In genomic region chr2:234495076-234495800, GRCh38 we compare ENCODE assay signal across 7 cellular contexts. TPM values are rescaled to one million over a fixed set of nuclear protein-coding genes. Genes with fewer than 3 reads are reported as not detected.
DNase-seq lines count a peak whose midpoint lies in the region; ATAC-seq and TF ChIP-seq lines count a peak whose summit lies in the region.

No MANE protein-coding gene starts in this region.

- H3K9me3 Mint-ChIP-seq in GM23338: no peaks in the 10 kb centered on the region
- H3K9me3 Mint-ChIP-seq in naive thymus-derived CD8-positive, alpha-beta T cell: peaks cover 0 to 4% (median 0%) of the 10 kb centered on the region in 9 donors

- no peaks in the 10 kb centered on the region; the same call in 2 of the 3 replicates for H3K36me3 Mint-ChIP-seq in GM23338 (ENCODE audit: low read depth)
- peaks cover 22 to 43% (median 29%) of the 10 kb centered on the region in 3 donors for H3K36me3 Mint-ChIP-seq in naive thymus-derived CD8-positive, alpha-beta T cell

- peak; percentile 39 for ATAC-seq in GM23338
- no peak for ATAC-seq in naive thymus-derived CD8-positive, alpha-beta T cell
- ATAC-seq in HG03095 (IDR thresholded peaks at IDR 0.05; ENCODE audit: unreplicated experiment): no peak
- ATAC-seq in HG02885 (IDR thresholded peaks at IDR 0.05; ENCODE audit: poor library complexity, unreplicated experiment): no peak

- peaks cover 24% of the 10 kb centered on the region for H3K4me1 Mint-ChIP-seq in GM23338
- peaks cover 41 to 63% (median 55%) of the 10 kb centered on the region in 4 donors for H3K4me1 Mint-ChIP-seq in naive thymus-derived CD8-positive, alpha-beta T cell

- H3K36me3 ChIP-seq in GM23338 (ENCODE audit: insufficient read depth): no peaks in the 10 kb centered on the region
- H3K36me3 ChIP-seq in duodenal mucosa (ENCODE audit: control insufficient read depth in 1 of 2, insufficient read depth in 2 of 2, low read length in 2 of 2): no peaks in the 10 kb centered on the region

- DNase-seq in GM23338 (ENCODE audit: low spot score) (peak; percentile 73), RPMI8226 (peak; percentile 37), NCI-H1436 (lab: John Stamatoyannopoulos, UW) (no peak)
- DNase-seq in naive thymus-derived CD8-positive, alpha-beta T cell: peak in 6 of 10 donors; percentile 33 to 61 (median 48)

- peaks cover 18% of the 10 kb centered on the region for H3K27me3 Mint-ChIP-seq in GM23338 (ENCODE audit: insufficient read depth, low read depth, poor library complexity)
- no peaks in the 10 kb centered on the region for H3K27me3 Mint-ChIP-seq in naive thymus-derived CD8-positive, alpha-beta T cell

- peak overlapping the region; percentile 87 for H3K4me3 Mint-ChIP-seq in GM23338
- peak overlapping the region; percentile 88 to 100 (median 98) for H3K4me3 Mint-ChIP-seq in naive thymus-derived CD8-positive, alpha-beta T cell

- no peaks in the 10 kb centered on the region for H3F3A ChIP-seq in GM23338 (replicated peaks; ENCODE audit: low read depth)

- H3K9me2 ChIP-seq in GM23338 (ENCODE audit: insufficient read depth): no peaks in the 10 kb centered on the region

- POLR2A ChIA-PET in naive thymus-derived CD8-positive, alpha-beta T cell (lab: Charles Lee): interaction anchor here (1.0 to 7.9 kb wide), 18 partner anchors 9 to 358 kb away, joined by 3 to 289 read pairs (median 8); no protein-coding TSS in a partner anchor

- H4K20me1 ChIP-seq in GM23338 (replicated peaks; ENCODE audit: insufficient read depth): peaks cover 7% of the 10 kb centered on the region

- H3K4me1 ChIP-seq in GM23338 (ENCODE audit: insufficient read depth) (peaks cover 20% of the 10 kb centered on the region), duodenal mucosa (ENCODE audit: control insufficient read depth in 1 of 2, insufficient read depth in 2 of 2, low read length in 2 of 2) (peaks cover 9 to 13% of the 10 kb centered on the region in 2 donors)

- H3K9ac ChIP-seq in duodenal mucosa (ENCODE audit: low read depth in 1 of 2, low read length in 2 of 2): peak overlapping the region; percentile 45 to 74

- peak overlapping the region; percentile 93 for H3K4me3 ChIP-seq in GM23338
- peak overlapping the region; percentile 75 to 90 for H3K4me3 ChIP-seq in duodenal mucosa (ENCODE audit: low read depth in 1 of 2, low read length in 2 of 2)

- no peak for TF ChIP-seq CTCF in GM23338 (conservative IDR thresholded peaks at IDR 0.05; ENCODE audit: low read depth in 2 of 2)

- peak overlapping the region; percentile 90; the same call in 1 of the 2 replicates for H2AFZ ChIP-seq in GM23338

- H3K27ac ChIP-seq in GM23338 (ENCODE audit: low read depth) (no peak overlapping the region), duodenal mucosa (ENCODE audit: low read depth, low read length) (peak overlapping the region; percentile 30)

- no peaks in the 10 kb centered on the region for H3K9me3 ChIP-seq in duodenal mucosa (ENCODE audit: control insufficient read depth in 1 of 2, low read length in 2 of 2)

- H3K4me2 ChIP-seq in GM23338: peak overlapping the region; percentile 99

- no peak overlapping the region for H3K27ac Mint-ChIP-seq in GM23338
- peak overlapping the region; percentile 95 to 99 (median 98) for H3K27ac Mint-ChIP-seq in naive thymus-derived CD8-positive, alpha-beta T cell

- H3K27me3 ChIP-seq in GM23338 (ENCODE audit: insufficient read depth) (peaks cover 38% of the 10 kb centered on the region), duodenal mucosa (ENCODE audit: control insufficient read depth in 1 of 2, insufficient read depth in 2 of 2, low read length in 2 of 2) (peaks cover 12 to 18% of the 10 kb centered on the region in 2 donors)

- H3K79me2 ChIP-seq in GM23338 (replicated peaks; ENCODE audit: insufficient read depth): peaks cover 37% of the 10 kb centered on the region

TF ChIP-seq in GM23338, 12 proteins besides CTCF, POLR2A, EP300 and RAD21:
- no peak for TF ChIP-seq REST (IDR thresholded peaks at IDR 0.05; ENCODE audit: unreplicated experiment)
- TF ChIP-seq EZH2 (IDR thresholded peaks at IDR 0.05; ENCODE audit: low read depth, unreplicated experiment): peak; percentile 59

RNA-seq across cellular contexts. Expression of gene ARL4C, which starts 1.6 kb away (rescaled TPM):
- total RNA-seq in GM23338 (2014; rRNA removed; shearing (Covaris generic)): 9.1 and 9.9 TPM in 2 replicates
- polyA plus RNA-seq in GM23338 (2016; fragmentation: Nextera tagmentation; extraction: Ambion mirVana): 5.6 and 5.8 TPM in 2 replicates
- total RNA-seq in naive thymus-derived CD8-positive, alpha-beta T cell: 100 to 1,000 TPM; 137 to 142 TPM
- 100 to 1,000 TPM in 2 of 3 donors, 10 to 100 TPM in 1; 52.9 to 140 (median 112) TPM for polyA plus RNA-seq in naive thymus-derived CD8-positive, alpha-beta T cell

Comparison
In these comparisons a context has a peak if more than half of its experiments do, and no peak if none do; other contexts are left out.
1. RNA of gene ARL4C, which starts 1.6 kb away (total RNA-seq): 137 to 142 TPM in naive thymus-derived CD8-positive, alpha-beta T cell; 9.1 to 9.9 TPM in GM23338; every median in the first group is over 10 times any median in the second.